ENCODE assay signal across 7 cellular contexts in the genomic region with DNA sequence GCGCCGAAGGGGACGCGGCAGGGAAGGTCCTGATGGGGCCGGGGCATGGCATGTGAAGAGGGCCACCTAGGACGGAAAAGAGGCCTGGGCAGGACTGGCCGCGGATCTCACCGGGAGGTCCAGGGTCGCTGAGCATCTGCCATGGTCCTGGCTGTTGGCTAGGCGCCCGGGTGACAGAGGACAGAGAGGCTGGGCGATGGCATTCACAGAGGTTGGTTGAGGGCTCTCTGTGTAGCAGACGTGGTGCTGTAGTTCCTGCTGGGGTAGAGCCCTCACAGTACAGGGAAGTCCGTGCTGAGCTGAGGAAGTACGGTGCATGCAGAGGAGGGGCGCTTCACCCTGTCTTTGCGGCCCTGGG. TPM values are rescaled to one million over a fixed set of nuclear protein-coding genes. Genes with fewer than 3 reads are reported as not detected.
DNase-seq lines count a peak whose midpoint lies in the region; ATAC-seq and TF ChIP-seq lines count a peak whose summit lies in the region.

No MANE protein-coding gene starts in this region.

- H3K9me2 ChIP-seq in OCI-LY1 (ENCODE audit: low read depth, low read length) (no peaks in the 10 kb centered on the region), hepatocyte (replicated peaks; ENCODE audit: insufficient read depth) (no peaks in the 10 kb centered on the region)

- no peaks in the 10 kb centered on the region for H3K27me3 ChIP-seq in OCI-LY1 (ENCODE audit: insufficient read depth, low read length)
- no peaks in the 10 kb centered on the region for H3K27me3 ChIP-seq in adipocyte (replicated peaks; ENCODE audit: control insufficient read depth, insufficient read depth, low read length)
- H3K27me3 ChIP-seq in hepatocyte = no peaks in the 10 kb centered on the region

- DNase-seq in adipocyte (ENCODE audit: low read depth) = peak; percentile 42
- DNase-seq in hepatocyte (ENCODE audit: low spot score) = peak; percentile 25
- DNase-seq in sciatic nerve (ENCODE audit: low spot score) = no peak
- no peak for DNase-seq in DMS114 treated with DMSO at 0.1 percent for 48 hours (lab: John Stamatoyannopoulos, UW; ENCODE audit: unreplicated experiment)

- intact Hi-C loops in sciatic nerve (cut with DNase I) = no loop called here

- ATAC-seq in GM18511 (IDR thresholded peaks at IDR 0.05; ENCODE audit: unreplicated experiment) (peak; percentile 23), HG02840 (IDR thresholded peaks at IDR 0.05; ENCODE audit: low FRiP score, unreplicated experiment) (peak; percentile 12), sciatic nerve (peak; percentile 58)

- TF ChIP-seq CTCF in OCI-LY1 (IDR thresholded peaks at IDR 0.05; ENCODE audit: low read length) (no peak), hepatocyte (IDR thresholded peaks at IDR 0.05; ENCODE audit: poor library complexity) (no peak)

- peak overlapping the region; percentile 83 for H3K4me2 ChIP-seq in OCI-LY1 (ENCODE audit: low read length)
- H3K4me2 ChIP-seq in hepatocyte = peak overlapping the region; percentile 97

- H3K4me1 ChIP-seq in OCI-LY1 (ENCODE audit: insufficient read depth, low read length, severe bottlenecking) (peaks cover 27% of the 10 kb centered on the region), adipocyte (ENCODE audit: control insufficient read depth, insufficient read depth, low read length) (peaks cover 5% of the 10 kb centered on the region), hepatocyte (ENCODE audit: insufficient read depth) (peaks cover 3% of the 10 kb centered on the region)

- WGBS in hepatocyte (ENCODE audit: low lambda C conversion rate, missing lambda C conversion rate) = 5% methylated on average over 18 of the region's 18 CpGs

- H2AFZ ChIP-seq in OCI-LY1 (ENCODE audit: low read length) = no peak overlapping the region
- H2AFZ ChIP-seq in hepatocyte = peak overlapping the region; percentile 89

- H3K9me3 ChIP-seq in OCI-LY1 (ENCODE audit: low read length) (no peaks in the 10 kb centered on the region), adipocyte (ENCODE audit: control insufficient read depth, low read length) (no peaks in the 10 kb centered on the region), hepatocyte (ENCODE audit: low read depth) (no peaks in the 10 kb centered on the region)

- H3K79me2 ChIP-seq in OCI-LY1 (ENCODE audit: insufficient read depth, low read length) (no peaks in the 10 kb centered on the region), hepatocyte (no peaks in the 10 kb centered on the region)

- H3F3A ChIP-seq in OCI-LY1 (ENCODE audit: insufficient read depth, low read length) = no peaks in the 10 kb centered on the region

- H3K4me3 ChIP-seq in OCI-LY1 (ENCODE audit: low read depth, low read length, poor library complexity, severe bottlenecking) = peak overlapping the region; percentile 94
- peak overlapping the region; percentile 86 for H3K4me3 ChIP-seq in adipocyte (ENCODE audit: low read length)
- peak overlapping the region; percentile 74 for H3K4me3 ChIP-seq in hepatocyte

- H3K9ac ChIP-seq in OCI-LY1 (ENCODE audit: low read length) = peak overlapping the region; percentile 97
- H3K9ac ChIP-seq in adipocyte (ENCODE audit: low read length) = peak overlapping the region; percentile 83

- H3K27ac ChIP-seq in OCI-LY1 (ENCODE audit: low read depth, low read length, poor library complexity, severe bottlenecking) (peak overlapping the region; percentile 38), hepatocyte (no peak overlapping the region)

- H4K20me1 ChIP-seq in OCI-LY1 (ENCODE audit: insufficient read depth, low read length) = no peaks in the 10 kb centered on the region
- no peaks in the 10 kb centered on the region for H4K20me1 ChIP-seq in hepatocyte (ENCODE audit: insufficient read depth, poor library complexity, severe bottlenecking)

- H3K36me3 ChIP-seq in OCI-LY1 (ENCODE audit: insufficient read depth, low read length) (peaks cover 35% of the 10 kb centered on the region), adipocyte (ENCODE audit: control insufficient read depth, insufficient read depth, low read length, severe bottlenecking) (peaks cover 23% of the 10 kb centered on the region), hepatocyte (replicated peaks; ENCODE audit: insufficient read depth, low read depth) (no peaks in the 10 kb centered on the region)

RNA-seq across cellular contexts. Expression of a gene that starts 0.4 kb away (rescaled TPM):
- 8.9 and 9.1 TPM in 2 replicates for total RNA-seq in hepatocyte
- polyA plus RNA-seq in hepatocyte = 12.9 and 14.4 TPM in 2 replicates
- total RNA-seq in sciatic nerve = 10.8 TPM

RNA-seq across cellular contexts. Expression of a gene that starts 13.0 kb away (rescaled TPM):
- total RNA-seq in hepatocyte (18.7 and 19.6 TPM in 2 replicates), sciatic nerve (21.6 TPM)
- polyA plus RNA-seq in hepatocyte = 6.7 and 7.6 TPM in 2 replicates

RNA-seq across cellular contexts. Expression of a gene that starts 20.8 kb away (rescaled TPM):
- total RNA-seq in hepatocyte (0.60 TPM in 1 of 2 replicates, not detected in the other), sciatic nerve (51.7 TPM)
- polyA plus RNA-seq in hepatocyte = 0.27 TPM in 1 of 2 replicates, not detected in the other

Comparison
In these comparisons a context has a peak if more than half of its experiments do, and no peak if none do; other contexts are left out.
1. DNase-seq: peak in adipocyte (single experiment) and hepatocyte (single experiment); none in sciatic nerve (single experiment) and DMS114 treated with DMSO at 0.1 percent for 48 hours (single experiment).
2. RNA of a gene that starts 20.8 kb away (total RNA-seq): 51.7 TPM in sciatic nerve (single experiment); 0.60 TPM in hepatocyte; every median in the first group is over 10 times any median in the second.
3. Peak in every context shown above with its lines, with median percentiles within 50 percentile points of each other: ATAC-seq and H3K4me3 ChIP-seq.